Comparison of ENCODE assay signal across 10 cellular contexts in the genomic region with DNA sequence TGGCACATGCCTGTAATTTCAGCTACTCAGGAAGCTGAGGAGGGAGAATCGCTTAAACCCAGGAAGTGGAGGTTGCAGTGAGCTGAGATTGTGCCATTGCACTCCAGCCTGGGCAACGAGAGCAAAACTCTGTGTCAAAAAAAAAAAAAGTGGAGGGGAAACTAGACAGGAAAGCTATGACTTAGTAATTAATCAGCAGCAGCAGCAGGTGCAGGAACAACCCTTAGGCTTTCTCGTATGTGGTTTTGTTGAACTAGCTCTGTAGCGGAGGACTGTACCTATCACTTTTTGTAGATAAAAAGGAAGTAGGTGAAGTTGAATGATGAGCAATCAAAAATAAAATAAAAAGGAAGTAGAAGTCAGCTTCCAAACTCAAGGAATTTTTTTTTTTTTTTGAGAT.
DNase-seq lines count a peak whose midpoint lies in the region; ATAC-seq and TF ChIP-seq lines count a peak whose summit lies in the region.
"Had no signal": no experiment of that assay in that cellular context is flagged by ENCODE, and none has a peak within 500 bp of the region (broad histone marks: within the 10 kb centered on the region; RNA-seq: fewer than 3 reads in every experiment).

No MANE protein-coding gene starts in this region.

- H3K4me3 Mint-ChIP-seq in CD8-positive, alpha-beta T cell, result peak overlapping the region; percentile 74
- peak overlapping the region; percentile 64 to 75 for H3K4me3 Mint-ChIP-seq in effector memory CD8-positive, alpha-beta T cell

- H3K9me3 Mint-ChIP-seq in CD8-positive, alpha-beta T cell, result no peaks in the 10 kb centered on the region
- no peaks in the 10 kb centered on the region for H3K9me3 Mint-ChIP-seq in effector memory CD8-positive, alpha-beta T cell

- H3K27ac Mint-ChIP-seq in CD8-positive, alpha-beta T cell, result no peak overlapping the region
- H3K27ac Mint-ChIP-seq in effector memory CD8-positive, alpha-beta T cell, result peak overlapping the region; percentile 49 to 85

- H3K4me1 Mint-ChIP-seq in CD8-positive, alpha-beta T cell (ENCODE audit: low read depth), result peaks cover 14% of the 10 kb centered on the region
- peaks cover 6% of the 10 kb centered on the region in 2 donors for H3K4me1 Mint-ChIP-seq in effector memory CD8-positive, alpha-beta T cell (ENCODE audit: low read depth in 2 of 2)

- POLR2A ChIA-PET in CD8-positive, alpha-beta T cell (lab: Charles Lee), result interaction anchor here (0.9 kb wide), 1 partner anchor 337 kb away, joined by 3 read pairs; no protein-coding TSS in a partner anchor

- no peak overlapping the region for H3K27ac ChIP-seq in CD8-positive, alpha-beta T cell (ENCODE audit: low read depth, low read length)
- H3K27ac ChIP-seq in RWPE2 (ENCODE audit: poor library complexity, severe bottlenecking), result no peak overlapping the region
- H3K27ac ChIP-seq: adrenal gland had no signal

- CTCF ChIA-PET in CD8-positive, alpha-beta T cell (lab: Charles Lee), result interaction anchor here (0.7 to 1.3 kb wide), 3 partner anchors 17 to 175 kb away, joined by 3 to 4 read pairs (median 4); no protein-coding TSS in a partner anchor

- ATAC-seq in CD8-positive, alpha-beta T cell, result peak; percentile 55
- peak; percentile 77 for ATAC-seq in HG02870 (IDR thresholded peaks at IDR 0.05; ENCODE audit: unreplicated experiment)
- peak; percentile 65 for ATAC-seq in RWPE2 (ENCODE audit: low read depth)
- peak; percentile 69 for ATAC-seq in effector memory CD8-positive, alpha-beta T cell (replicated peaks)
- ATAC-seq in HG03139 (IDR thresholded peaks at IDR 0.05; ENCODE audit: unreplicated experiment), result no peak
- no peak for ATAC-seq in HG02763 (IDR thresholded peaks at IDR 0.05; ENCODE audit: unreplicated experiment)

- H3K27me3 ChIP-seq in CD8-positive, alpha-beta T cell (ENCODE audit: insufficient read depth, low read length), result no peaks in the 10 kb centered on the region
- H3K27me3 ChIP-seq in RWPE2 (ENCODE audit: insufficient read depth, poor library complexity, severe bottlenecking), result no peaks in the 10 kb centered on the region
- H3K27me3 ChIP-seq: adrenal gland had no signal

- no peak for TF ChIP-seq CTCF in CD8-positive, alpha-beta T cell (IDR thresholded peaks at IDR 0.05)
- TF ChIP-seq CTCF in RWPE2 (IDR thresholded peaks at IDR 0.05; ENCODE audit: poor library complexity, severe bottlenecking), result no peak

- DNase-seq in CD8-positive, alpha-beta T cell, result peak in 1 of 7 experiments; percentile 13
- DNase-seq in RWPE2 (ENCODE audit: low spot score), result no peak
- DNase-seq in effector memory CD8-positive, alpha-beta T cell, result peak in 1 of 3 experiments; percentile 3
- DNase-seq in GM03348 (ENCODE audit: low spot score), result no peak
- no peak for DNase-seq in NCI-H1694 (lab: John Stamatoyannopoulos, UW)
- DNase-seq: adrenal gland had no signal

- H3K9me3 ChIP-seq in CD8-positive, alpha-beta T cell (ENCODE audit: low read length), result no peaks in the 10 kb centered on the region
- H3K9me3 ChIP-seq in RWPE2 (ENCODE audit: severe bottlenecking), result no peaks in the 10 kb centered on the region
- H3K9me3 ChIP-seq: adrenal gland had no signal

- H3K4me1 ChIP-seq in CD8-positive, alpha-beta T cell (ENCODE audit: insufficient read depth, low read length), result peaks cover 8% of the 10 kb centered on the region
- H3K4me1 ChIP-seq in RWPE2 (ENCODE audit: insufficient read depth, poor library complexity, severe bottlenecking), result no peaks in the 10 kb centered on the region
- H3K4me1 ChIP-seq: adrenal gland had no signal

- no peak overlapping the region for H3K4me3 ChIP-seq in CD8-positive, alpha-beta T cell (ENCODE audit: low read depth, low read length)
- no peak overlapping the region for H3K4me3 ChIP-seq in RWPE2 (ENCODE audit: severe bottlenecking)
- H3K4me3 ChIP-seq: adrenal gland, lung had no signal

- no peaks in the 10 kb centered on the region for H3K36me3 ChIP-seq in CD8-positive, alpha-beta T cell (ENCODE audit: insufficient read depth, low read length)
- no peaks in the 10 kb centered on the region for H3K36me3 ChIP-seq in RWPE2 (ENCODE audit: low read depth)
- H3K36me3 ChIP-seq: adrenal gland had no signal

- intact Hi-C loops in CD8-positive, alpha-beta T cell (cut with DNase I, micrococcal nuclease), result no loop called here

- peaks cover under 1% of the 10 kb centered on the region for H3K27me3 Mint-ChIP-seq in CD8-positive, alpha-beta T cell (ENCODE audit: low read depth)
- H3K27me3 Mint-ChIP-seq in effector memory CD8-positive, alpha-beta T cell, result no peaks in the 10 kb centered on the region

- no peaks in the 10 kb centered on the region for H3K36me3 Mint-ChIP-seq in CD8-positive, alpha-beta T cell
- H3K36me3 Mint-ChIP-seq in effector memory CD8-positive, alpha-beta T cell (ENCODE audit: insufficient read depth), result no peaks in the 10 kb centered on the region

Comparison
In these comparisons a context has a peak if more than half of its experiments do, and no peak if none do; other contexts are left out.
1. ATAC-seq: peak in CD8-positive, alpha-beta T cell (single experiment), HG02870 (single experiment), RWPE2 (single experiment) and effector memory CD8-positive, alpha-beta T cell (single experiment); none in HG03139 (single experiment) and HG02763 (single experiment).